In the genomic region with DNA sequence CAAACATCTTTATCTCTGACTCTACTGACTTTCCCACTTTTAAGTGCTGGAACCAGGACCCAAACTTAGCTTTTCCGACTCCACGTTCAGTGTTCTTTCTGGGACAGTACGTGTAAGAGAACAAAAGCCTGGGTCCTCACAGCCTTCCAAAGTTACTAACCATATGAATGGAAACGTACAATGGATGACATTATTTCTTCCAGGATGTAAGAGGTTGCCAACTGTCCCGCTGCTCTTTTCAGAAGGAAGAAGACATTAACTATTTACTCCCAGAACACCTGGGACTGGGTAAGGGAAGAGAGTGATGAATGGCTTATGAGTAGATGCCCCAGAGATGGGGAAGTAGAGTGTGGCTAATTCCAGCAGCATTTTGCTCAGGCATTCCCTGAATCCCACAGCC, we compare ENCODE assay signal across 22 cellular contexts.
A peak's percentile ranks its signal among the peaks of the same experiment; 100 is the strongest.
DNase-seq lines count a peak whose midpoint lies in the region; ATAC-seq, FAIRE-seq and TF ChIP-seq lines count a peak whose summit lies in the region.
"Had no signal": no experiment of that assay in that cellular context is flagged by ENCODE, and none has a peak within 500 bp of the region (broad histone marks: within the 10 kb centered on the region; RNA-seq: fewer than 3 reads in every experiment).

No MANE protein-coding gene starts in this region.

- FAIRE-seq in H1 (lab: Jason Lieb, UNC), result peak; percentile 78
- FAIRE-seq: G401.6, GM12891, HTR-8/SVneo had no signal

- H4K5ac ChIP-seq in H1 (ENCODE audit: insufficient read length, low read depth, low read length), result peak overlapping the region; percentile 11

- no peaks in the 10 kb centered on the region for H3F3A ChIP-seq in GM23338 (replicated peaks; ENCODE audit: low read depth)

- H2BK20ac ChIP-seq in H1 (ENCODE audit: low read length), result peak overlapping the region; percentile 95

- H4K20me1 ChIP-seq in GM23338 (replicated peaks; ENCODE audit: insufficient read depth), result no peaks in the 10 kb centered on the region
- H4K20me1 ChIP-seq in H1 (replicated peaks in 1 of 2; ENCODE audit: control insufficient read depth in 1 of 2, insufficient read depth in 2 of 2, low read length in 2 of 2), result no peaks in the 10 kb centered on the region
- H4K20me1 ChIP-seq in mammary epithelial cell (ENCODE audit: insufficient read depth, low read length), result no peaks in the 10 kb centered on the region

- ATAC-seq in GM23338 (peak; percentile 94), HG02588 (IDR thresholded peaks at IDR 0.05; ENCODE audit: unreplicated experiment) (no peak)

- peak overlapping the region; percentile 82 for H3K18ac ChIP-seq in H1 (ENCODE audit: extremely low read depth, low read length)

- peaks cover 13% of the 10 kb centered on the region for H3K36me3 Mint-ChIP-seq in GM23338 (ENCODE audit: low read depth)
- H3K36me3 Mint-ChIP-seq: CD4-positive, CD25-positive, alpha-beta regulatory T cell; CD8-positive, alpha-beta memory T cell had no signal

- peak overlapping the region; percentile 95 for H2BK12ac ChIP-seq in H1 (ENCODE audit: low read depth, low read length)

- 13% methylated on average over 5 of the region's 5 CpGs; no CpG with 5 or more reads in 1 of the 2 experiments for WGBS in H1 (ENCODE audit: extremely low coverage in 1 of 2, insufficient coverage in 1 of 2, insufficient read length in 1 of 2, insufficient replicate concordance in 2 of 2, low coverage in 1 of 2, low lambda C conversion rate in 2 of 2, missing lambda C conversion rate in 1 of 2), 2 experiments
- 54% methylated on average over 3 of the region's 5 CpGs for WGBS in mammary epithelial cell (ENCODE audit: low coverage, missing lambda C conversion rate)

- H3K14ac ChIP-seq in H1 (ENCODE audit: insufficient read length), result no peak overlapping the region

- H2AFZ ChIP-seq in GM23338 (peak overlapping the region; percentile 1; the same call in 1 of the 2 replicates), H1 (ENCODE audit: low read length) (peak overlapping the region; percentile 86), mammary epithelial cell (ENCODE audit: low read depth, low read length) (no peak overlapping the region)

- DNase-seq in GM23338 (ENCODE audit: low spot score) (peak; percentile 63), HAP-1 (ENCODE audit: low spot score in 2 of 2) (peak; percentile 15 to 27), H1 (ENCODE audit: low read depth in 1 of 2, low spot score in 2 of 2) (no peak), amniotic stem cell (lab: John Stamatoyannopoulos, UW) (no peak), AG08395 (ENCODE audit: low spot score) (no peak), mammary epithelial cell (no peak)
- DNase-seq: BE2C; C1 segment of cervical spinal cord; CD4-positive, CD25-positive, alpha-beta regulatory T cell; CD8-positive, alpha-beta memory T cell; COR-L47; DMS 273 treated with DMSO at 0.1 percent for 48 hours; DMS53; DND-41; EL; Kasumi-1; KG1 had no signal

- no peak for TF ChIP-seq CTCF in GM23338 (conservative IDR thresholded peaks at IDR 0.05; ENCODE audit: low read depth in 2 of 2)
- TF ChIP-seq CTCF in H1 (IDR thresholded peaks at IDR 0.05; ENCODE audit: control extremely low read depth in 1 of 3, insufficient read depth in 1 of 3, low read depth in 1 of 3, low read length in 3 of 3), result no peak
- TF ChIP-seq CTCF in mammary epithelial cell (conservative IDR thresholded peaks at IDR 0.05 in 1 of 2, IDR thresholded peaks at IDR 0.05 in 1 of 2; ENCODE audit: extremely low read depth in 1 of 2, insufficient read depth in 1 of 2, low read depth in 1 of 2, low read length in 2 of 2), result no peak

- H3K4ac ChIP-seq in H1 (replicated peaks; ENCODE audit: insufficient read length, low read depth, low read length), result no peak overlapping the region

- no peaks in the 10 kb centered on the region; the same call in 1 of the 2 replicates for H3K4me1 ChIP-seq in GM23338 (ENCODE audit: insufficient read depth)
- H3K4me1 ChIP-seq in HAP-1, result no peaks in the 10 kb centered on the region
- peaks cover 2 to 9% (median 4%) of the 10 kb centered on the region in 4 experiments for H3K4me1 ChIP-seq in H1 (replicated peaks in 1 of 4; ENCODE audit: control insufficient read depth in 3 of 4, insufficient read depth in 4 of 4, low read length in 3 of 4)
- no peaks in the 10 kb centered on the region; the same call in 1 of the 2 replicates for H3K4me1 ChIP-seq in iPS-20b (ENCODE audit: insufficient read depth, low read length)
- no peaks in the 10 kb centered on the region for H3K4me1 ChIP-seq in mammary epithelial cell (ENCODE audit: insufficient read depth, low read length)
- H3K4me1 ChIP-seq: BE2C had no signal

- H2BK15ac ChIP-seq in H1 (ENCODE audit: low read length), result no peak overlapping the region

- no peak overlapping the region for H3K23ac ChIP-seq in H1 (ENCODE audit: insufficient read length)

- no peaks in the 10 kb centered on the region for H3K79me1 ChIP-seq in H1 (ENCODE audit: low read depth, low read length)

- in situ Hi-C loops in HAP-1 (cut with MboI; ENCODE audit: low sequenced_read_pairs), result no loop called here
- in situ Hi-C loops in mammary epithelial cell (cut with MboI; ENCODE audit: low sequenced_read_pairs in 2 of 2), result no loop called here

- no peak overlapping the region for H2BK120ac ChIP-seq in H1 (replicated peaks; ENCODE audit: low read depth, low read length)

- BruUV-seq in mammary epithelial cell (replicated peaks; lab: Mats Ljungman, UMichigan), result no TSS peak

- peak in 1 of 2 experiments; percentile 42; a peak in 1 of 3 replicates for TF ChIP-seq EP300 in H1 (IDR thresholded peaks at IDR 0.05; ENCODE audit: borderline replicate concordance in 1 of 2, low read depth in 2 of 2, low read length in 2 of 2)

- no peak overlapping the region for H3K56ac ChIP-seq in H1 (replicated peaks; ENCODE audit: insufficient read length, low read depth, low read length)

- no peak for TF ChIP-seq RAD21 in H1 (IDR thresholded peaks at IDR 0.05 in 1 of 2, conservative IDR thresholded peaks at IDR 0.05 in 1 of 2; ENCODE audit: low read depth in 2 of 2, low read length in 2 of 2)

- no peaks in the 10 kb centered on the region for H3K23me2 ChIP-seq in H1 (ENCODE audit: low read depth, low read length)

- CTCF ChIA-PET in H1 (lab: Charles Lee; ENCODE audit: partially characterized antibody), result interaction anchor here (1.1 kb wide), 1 partner anchor 16 kb away, joined by 7 read pairs; no protein-coding TSS in a partner anchor
- CTCF ChIA-PET in mammary epithelial cell (lab: Charles Lee; ENCODE audit: low non-redundant PET), result no interaction called here

- H3K9me3 Mint-ChIP-seq in GM23338, result peaks cover 17% of the 10 kb centered on the region

- H3K36me3 ChIP-seq in GM23338 (ENCODE audit: insufficient read depth) (no peaks in the 10 kb centered on the region), HAP-1 (replicated peaks) (no peaks in the 10 kb centered on the region), H1 (ENCODE audit: control insufficient read depth in 2 of 4, insufficient read depth in 4 of 4, low read length in 3 of 4) (no peaks in the 10 kb centered on the region), iPS-20b (ENCODE audit: insufficient read depth, low read depth, low read length) (no peaks in the 10 kb centered on the region), mammary epithelial cell (ENCODE audit: insufficient read depth, low read length) (no peaks in the 10 kb centered on the region)
- H3K36me3 ChIP-seq: BE2C had no signal

- H3K4me2 ChIP-seq in GM23338 (0 out of 2 replicates have a peak overlapping the region, but pooled peaks have one; percentile 15), H1 (ENCODE audit: insufficient read depth in 1 of 2, low read depth in 2 of 2, low read length in 2 of 2) (peak overlapping the region; percentile 50), mammary epithelial cell (ENCODE audit: insufficient read depth, low read depth, low read length) (no peak overlapping the region)

- peak overlapping the region; percentile 22; the same call in 1 of the 3 replicates for H3K4me3 Mint-ChIP-seq in GM23338
- H3K4me3 Mint-ChIP-seq: CD4-positive, CD25-positive, alpha-beta regulatory T cell; CD8-positive, alpha-beta memory T cell had no signal

- peaks cover 12% of the 10 kb centered on the region for H3K4me1 Mint-ChIP-seq in GM23338
- H3K4me1 Mint-ChIP-seq: CD4-positive, CD25-positive, alpha-beta regulatory T cell; CD8-positive, alpha-beta memory T cell had no signal

- H3K9ac ChIP-seq in H1 (replicated peaks in 1 of 4; ENCODE audit: extremely low read depth in 1 of 4, low read depth in 3 of 4, low read length in 3 of 4) (no peak overlapping the region), iPS-20b (ENCODE audit: low read depth, low read length) (peak overlapping the region; percentile 10; the same call in 1 of the 2 replicates), mammary epithelial cell (ENCODE audit: insufficient read depth, low read length) (no peak overlapping the region)

- POLR2A ChIA-PET in H1 (lab: Charles Lee; ENCODE audit: partially characterized antibody), result no interaction called here

- H3K27ac ChIP-seq in GM23338 (ENCODE audit: low read depth) (no peak overlapping the region), H1 (ENCODE audit: low read depth, low read length) (peak overlapping the region; percentile 69; the same call in 1 of the 2 replicates), iPS-20b (ENCODE audit: low read length) (no peak overlapping the region), mammary epithelial cell (ENCODE audit: insufficient read depth, low read depth, low read length) (no peak overlapping the region)

- H3K4me3 ChIP-seq in GM23338 (no peak overlapping the region), HAP-1 (no peak overlapping the region), H1 (ENCODE audit: extremely low read depth in 1 of 4, insufficient read depth in 2 of 4, low read depth in 3 of 4, low read length in 4 of 4) (peak overlapping the region in 1 of 4 experiments; percentile 23; a peak in 1 of 8 replicates), iPS-20b (ENCODE audit: low read length) (peak overlapping the region; percentile 42; the same call in 1 of the 2 replicates), mammary epithelial cell (replicated peaks in 1 of 3; ENCODE audit: insufficient read depth in 1 of 3, low read depth in 2 of 3, low read length in 3 of 3) (no peak overlapping the region)

- H4K91ac ChIP-seq in H1 (replicated peaks; ENCODE audit: insufficient read length, low read length), result peak overlapping the region; percentile 45

- intact Hi-C loops in mammary epithelial cell (cut with micrococcal nuclease), result no loop called here

- no peaks in the 10 kb centered on the region; the same call in none of the 2 replicates for H3K9me2 ChIP-seq in GM23338 (ENCODE audit: insufficient read depth)

- H3K9me3 ChIP-seq in HAP-1 (no peaks in the 10 kb centered on the region), H1 (ENCODE audit: insufficient read depth in 2 of 2, low read depth in 1 of 2, low read length in 1 of 2) (peaks cover 5 to 6% of the 10 kb centered on the region in 2 experiments; a peak in 3 of 4 replicates), iPS-20b (ENCODE audit: insufficient read depth, low read depth, low read length) (peaks cover 7% of the 10 kb centered on the region; the same call in 1 of the 2 replicates), mammary epithelial cell (replicated peaks; ENCODE audit: insufficient read depth, low read length) (no peaks in the 10 kb centered on the region)
- H3K9me3 ChIP-seq: BE2C had no signal

- H3K27me3 Mint-ChIP-seq in GM23338 (ENCODE audit: insufficient read depth, low read depth, poor library complexity), result peaks cover 7% of the 10 kb centered on the region

- peak overlapping the region; percentile 84; the same call in 1 of the 2 replicates for H2BK5ac ChIP-seq in H1 (ENCODE audit: low read depth, low read length)

- H4K8ac ChIP-seq in H1 (ENCODE audit: extremely low read depth, insufficient read depth, low read length), result no peak overlapping the region

- no peak overlapping the region for H2AK5ac ChIP-seq in H1 (ENCODE audit: low read depth, low read length)

- no peak for TF ChIP-seq POLR2A in H1 (IDR thresholded peaks at IDR 0.05; ENCODE audit: control extremely low read depth in 1 of 2, low read depth in 2 of 2, low read length in 2 of 2)

- no peaks in the 10 kb centered on the region for H3K27me3 ChIP-seq in GM23338 (ENCODE audit: insufficient read depth)
- no peaks in the 10 kb centered on the region for H3K27me3 ChIP-seq in HAP-1 (ENCODE audit: low read depth)
- H3K27me3 ChIP-seq in H1 (replicated peaks in 1 of 4; ENCODE audit: control insufficient read depth in 3 of 4, extremely low read depth in 1 of 4, insufficient read depth in 3 of 4, low read length in 3 of 4), result no peaks in the 10 kb centered on the region
- H3K27me3 ChIP-seq in iPS-20b (ENCODE audit: insufficient read depth, low read length), result no peaks in the 10 kb centered on the region
- H3K27me3 ChIP-seq in mammary epithelial cell (ENCODE audit: insufficient read depth, low read length), result no peaks in the 10 kb centered on the region
- H3K27me3 ChIP-seq: BE2C had no signal

- dilution Hi-C loops in mammary epithelial cell (cut with HindIII; ENCODE audit: low sequenced_read_pairs), result no loop called here

- H3K27ac Mint-ChIP-seq in GM23338, result peak overlapping the region; percentile 72
- H3K27ac Mint-ChIP-seq: CD4-positive, CD25-positive, alpha-beta regulatory T cell; CD8-positive, alpha-beta memory T cell had no signal

- H3K79me2 ChIP-seq in GM23338 (replicated peaks; ENCODE audit: insufficient read depth) (no peaks in the 10 kb centered on the region), H1 (ENCODE audit: control insufficient read depth in 1 of 2, insufficient read depth in 2 of 2, low read length in 2 of 2) (no peaks in the 10 kb centered on the region), mammary epithelial cell (ENCODE audit: insufficient read depth, low read length) (no peaks in the 10 kb centered on the region)

Comparison
In these comparisons a context has a peak if more than half of its experiments do, and no peak if none do; other contexts are left out.
1. DNase-seq: peak in GM23338 (single experiment) and HAP-1 (2 of 2); none in H1 (0 of 2), amniotic stem cell (single experiment), AG08395 (single experiment) and mammary epithelial cell (single experiment).